ENCODE assay signal across 17 cellular contexts in genomic region chr2:62477573-62477972, GRCh38. TPM values are rescaled to one million over a fixed set of nuclear protein-coding genes. Genes with fewer than 3 reads are reported as not detected.
DNase-seq lines count a peak whose midpoint lies in the region; ATAC-seq, FAIRE-seq and TF ChIP-seq lines count a peak whose summit lies in the region.
"Had no signal": no experiment of that assay in that cellular context is flagged by ENCODE, and none has a peak within 500 bp of the region (broad histone marks: within the 10 kb centered on the region; RNA-seq: fewer than 3 reads in every experiment).

No MANE protein-coding gene starts in this region.

- H3K36me3 ChIP-seq in keratinocyte (ENCODE audit: control insufficient read depth in 2 of 2, extremely low read depth in 1 of 2, insufficient read depth in 2 of 2, low read length in 2 of 2) (no peaks in the 10 kb centered on the region), psoas muscle (ENCODE audit: insufficient read depth in 1 of 2, low read depth in 1 of 2) (no peaks in the 10 kb centered on the region), A673 (ENCODE audit: insufficient read depth, low read length, poor library complexity, severe bottlenecking) (no peaks in the 10 kb centered on the region)
- H3K36me3 ChIP-seq: left lung, spleen had no signal

- H3K27ac Mint-ChIP-seq in CD14-positive monocyte = no peak overlapping the region
- H3K27ac Mint-ChIP-seq: activated CD4-positive, alpha-beta T cell treated with anti-CD3 and anti-CD28 coated beads for 36 hours; activated naive CD8-positive, alpha-beta T cell treated with anti-CD3 and anti-CD28 coated beads, Interleukin-2, amount 10 ng/mL, durations not matched to agents 7 days and 5 days had no signal

- H4K20me1 ChIP-seq in keratinocyte (ENCODE audit: control insufficient read depth, extremely low read depth, insufficient read depth, low read length) = no peaks in the 10 kb centered on the region

- ATAC-seq in psoas muscle = no peak
- no peak for ATAC-seq in HG03175 (IDR thresholded peaks at IDR 0.05; ENCODE audit: unreplicated experiment)
- ATAC-seq: activated CD4-positive, alpha-beta T cell treated with anti-CD3 and anti-CD28 coated beads for 36 hours had no signal

- no peak for FAIRE-seq in keratinocyte (lab: Jason Lieb, UNC)
- FAIRE-seq: RCC 7860 had no signal

- DNase-seq in ELF-1 (ENCODE audit: low read depth, low spot score) = peak; percentile 80
- DNase-seq in keratinocyte (ENCODE audit: low read depth, low spot score) = no peak
- no peak for DNase-seq in psoas muscle
- DNase-seq in A673 (ENCODE audit: low spot score) = no peak
- DNase-seq in putamen (ENCODE audit: low spot score) = no peak
- DNase-seq in CD14-positive monocyte (ENCODE audit: low spot score) = no peak
- DNase-seq: activated CD4-positive, alpha-beta T cell treated with anti-CD3 and anti-CD28 coated beads for 36 hours; activated naive CD8-positive, alpha-beta T cell treated with anti-CD3 and anti-CD28 coated beads, Interleukin-2, amount 10 ng/mL, durations not matched to agents 7 days and 5 days; hypothalamus; left lung; NCI-H146; NCI-H510A treated with DMSO at 0.1 percent for 48 hours; spleen; SW 1271 had no signal

- dilution Hi-C loops in keratinocyte (cut with MboI; ENCODE audit: extremely low pct_ligation_motif_present, low sequenced_read_pairs) = no loop called here

- TF ChIP-seq CTCF in VCaP (conservative IDR thresholded peaks at IDR 0.05) (no peak), keratinocyte (optimal IDR thresholded peaks at IDR 0.05 in 1 of 3, IDR thresholded peaks at IDR 0.05 in 1 of 3, conservative IDR thresholded peaks at IDR 0.05 in 1 of 3; ENCODE audit: extremely low read depth in 1 of 3, insufficient read depth in 2 of 3, low read length in 3 of 3) (no peak), psoas muscle (IDR thresholded peaks at IDR 0.05) (no peak), A673 (conservative IDR thresholded peaks at IDR 0.05; ENCODE audit: low read depth, low read length) (no peak), CD14-positive monocyte (IDR thresholded peaks at IDR 0.05) (no peak)

- H2AFZ ChIP-seq in keratinocyte (ENCODE audit: control insufficient read depth, low read length) = peak overlapping the region; percentile 94

- peaks cover 31% of the 10 kb centered on the region for H3K4me1 Mint-ChIP-seq in CD14-positive monocyte

- no peaks in the 10 kb centered on the region for H3K9me1 ChIP-seq in keratinocyte (ENCODE audit: control insufficient read depth, extremely low read depth, insufficient read depth, low read length)

- no peaks in the 10 kb centered on the region for H3K36me3 Mint-ChIP-seq in CD14-positive monocyte
- H3K36me3 Mint-ChIP-seq: activated naive CD8-positive, alpha-beta T cell treated with anti-CD3 and anti-CD28 coated beads, Interleukin-2, amount 10 ng/mL, durations not matched to agents 7 days and 5 days had no signal

- H3K9ac ChIP-seq in keratinocyte (ENCODE audit: control insufficient read depth, extremely low read depth, insufficient read depth, low read length) = no peak overlapping the region

- H3K27ac ChIP-seq in VCaP (peak overlapping the region; percentile 89), keratinocyte (ENCODE audit: control insufficient read depth, insufficient read depth, low read length) (no peak overlapping the region), psoas muscle (peak overlapping the region; percentile 58), A673 (ENCODE audit: low read depth, low read length, poor library complexity, severe bottlenecking) (no peak overlapping the region)
- H3K27ac ChIP-seq: left lung had no signal

- H3K4me3 Mint-ChIP-seq in CD14-positive monocyte = no peak overlapping the region
- H3K4me3 Mint-ChIP-seq: activated CD4-positive, alpha-beta T cell treated with anti-CD3 and anti-CD28 coated beads for 36 hours; activated naive CD8-positive, alpha-beta T cell treated with anti-CD3 and anti-CD28 coated beads, Interleukin-2, amount 10 ng/mL, durations not matched to agents 7 days and 5 days had no signal

- no peaks in the 10 kb centered on the region for H3K27me3 ChIP-seq in keratinocyte (ENCODE audit: control insufficient read depth, extremely low read depth, insufficient read depth, low read length)
- no peaks in the 10 kb centered on the region for H3K27me3 ChIP-seq in psoas muscle (ENCODE audit: insufficient read depth in 3 of 3, low read length in 2 of 3)
- no peaks in the 10 kb centered on the region for H3K27me3 ChIP-seq in A673 (replicated peaks; ENCODE audit: insufficient read depth, low read depth, low read length, poor library complexity)
- H3K27me3 ChIP-seq: left lung, spleen had no signal

- H3K9me3 ChIP-seq in keratinocyte (ENCODE audit: control insufficient read depth, low read depth, low read length) (no peaks in the 10 kb centered on the region), psoas muscle (no peaks in the 10 kb centered on the region), A673 (ENCODE audit: low read depth, low read length, poor library complexity, severe bottlenecking) (no peaks in the 10 kb centered on the region)
- H3K9me3 ChIP-seq: left lung, spleen had no signal

- no TSS peak for BruUV-seq in A673 (replicated peaks; lab: Mats Ljungman, UMichigan)

- intact Hi-C loops in psoas muscle (cut with DNase I) (no loop called here), A673 (cut with micrococcal nuclease; ENCODE audit: unreplicated experiment) (no loop called here), CD14-positive monocyte (cut with micrococcal nuclease) (no loop called here)

- no peaks in the 10 kb centered on the region for H3K9me3 Mint-ChIP-seq in CD14-positive monocyte
- H3K9me3 Mint-ChIP-seq: activated naive CD8-positive, alpha-beta T cell treated with anti-CD3 and anti-CD28 coated beads, Interleukin-2, amount 10 ng/mL, durations not matched to agents 7 days and 5 days had no signal

- POLR2A ChIA-PET in A673 (lab: Charles Lee; ENCODE audit: low non-redundant PET) = no interaction called here

- H3K4me3 ChIP-seq in keratinocyte (ENCODE audit: control insufficient read depth in 2 of 3, extremely low read depth in 1 of 3, insufficient read depth in 2 of 3, low read depth in 1 of 3, low read length in 3 of 3) = no peak overlapping the region
- H3K4me3 ChIP-seq in psoas muscle = no peak overlapping the region
- no peak overlapping the region for H3K4me3 ChIP-seq in A673 (ENCODE audit: low read depth, low read length, poor library complexity, severe bottlenecking)
- H3K4me3 ChIP-seq: left lung, spleen had no signal

- peaks cover 3 to 4% (median 4%) of the 10 kb centered on the region in 3 donors for H3K27me3 Mint-ChIP-seq in CD14-positive monocyte (ENCODE audit: low read depth in 3 of 3)

- no peak overlapping the region for H3K4me2 ChIP-seq in keratinocyte (ENCODE audit: control insufficient read depth, extremely low read depth, insufficient read depth, low read depth, low read length)

- peaks cover 21% of the 10 kb centered on the region for H3K4me1 ChIP-seq in keratinocyte (ENCODE audit: control insufficient read depth, extremely low read depth, insufficient read depth, low read length)
- peaks cover 11% of the 10 kb centered on the region for H3K4me1 ChIP-seq in psoas muscle
- H3K4me1 ChIP-seq in A673 (ENCODE audit: insufficient read depth, low read length, poor library complexity, severe bottlenecking) = no peaks in the 10 kb centered on the region

- CTCF ChIA-PET in A673 (lab: Charles Lee) = no interaction called here

- no peaks in the 10 kb centered on the region for H3K79me2 ChIP-seq in keratinocyte (ENCODE audit: control insufficient read depth, insufficient read depth, low read length)

- WGBS in psoas muscle, 3 donors = 87 to 91% (median 91%) methylated on average over 4 of the region's 4 CpGs

RNA-seq across cellular contexts. Expression of gene TMEM17, which starts 28.4 kb away (rescaled TPM):
- polyA plus RNA-seq in keratinocyte = 3.3 to 5.1 TPM (median 4.1 TPM) in 3 replicates
- 0.97 TPM for polyA plus RNA-seq in keratinocyte (2011; ENCODE audit: low read depth)
- polyA plus RNA-seq in keratinocyte (2011; cell fraction: cytosol; rRNA removed) = 2.5 and 4.3 TPM in 2 replicates
- 4.3 and 5.8 TPM in 2 replicates for polyA plus RNA-seq in keratinocyte (2011; cell fraction: nucleus; rRNA removed)
- polyA plus RNA-seq in keratinocyte (2012; ENCODE audit: low replicate concordance) = 0.83 and 3.3 TPM in 2 replicates
- 0.96 to 1.3 TPM in 2 of 3 replicates, not detected in the other for polyA minus RNA-seq in keratinocyte
- not detected for polyA minus RNA-seq in keratinocyte (2011; cell fraction: cytosol; rRNA and poly(A)+ RNA removed)
- 1.3 and 1.6 TPM in 2 replicates for polyA minus RNA-seq in keratinocyte (2011; cell fraction: nucleus; rRNA and poly(A)+ RNA removed)
- total RNA-seq in psoas muscle = under 1 TPM; 0.44 to 0.79 (median 0.62) TPM
- 1 to 10 TPM in 2 of 3 donors, under 1 TPM in 1; 0.53 to 1.1 (median 1.1) TPM for polyA plus RNA-seq in psoas muscle
- total RNA-seq in A673 (2021) = 1.5 and 1.9 TPM in 2 replicates
- under 1 TPM; 0.10 to 0.26 TPM for polyA plus RNA-seq in CD14-positive monocyte
- total RNA-seq: activated naive CD8-positive, alpha-beta T cell treated with anti-CD3 and anti-CD28 coated beads, Interleukin-2, amount 10 ng/mL, durations not matched to agents 7 days and 5 days had no signal

Comparison
In these comparisons a context has a peak if more than half of its experiments do, and no peak if none do; other contexts are left out.
1. H3K27ac ChIP-seq: peak in VCaP (single experiment) and psoas muscle (single experiment); none in keratinocyte (single experiment) and A673 (single experiment).